23 cellular contexts compared by ENCODE assay signal in genomic region chr6:109521100-109521499, GRCh38. TPM values are rescaled to one million over a fixed set of nuclear protein-coding genes. Genes with fewer than 3 reads are reported as not detected.
DNase-seq lines count a peak whose midpoint lies in the region; ATAC-seq and TF ChIP-seq lines count a peak whose summit lies in the region.
"Had no signal": no experiment of that assay in that cellular context is flagged by ENCODE, and none has a peak within 500 bp of the region (broad histone marks: within the 10 kb centered on the region; RNA-seq: fewer than 3 reads in every experiment).

No MANE protein-coding gene starts in this region.

- H3K36me3 Mint-ChIP-seq in CD14-positive monocyte: peaks cover 0 to 5% of the 10 kb centered on the region in 2 donors
- peaks cover 3% of the 10 kb centered on the region for H3K36me3 Mint-ChIP-seq in activated CD4-positive, alpha-beta T cell treated with anti-CD3 and anti-CD28 coated beads, Interleukin-2, amount 10 ng/mL, durations not matched to agents 7 days and 5 days (ENCODE audit: low read depth)

- POLR2A ChIA-PET in activated CD4-positive, alpha-beta T cell treated with anti-CD3 and anti-CD28 coated beads, Interleukin-2, amount 10 ng/mL, durations not matched to agents 7 days and 5 days (lab: Charles Lee): no interaction called here
- POLR2A ChIA-PET in SK-N-SH (lab: Yijun Ruan, JAX): no interaction called here

- no peak overlapping the region for H3K9ac ChIP-seq in SK-N-SH
- H3K9ac ChIP-seq: GM23248 had no signal

- peak overlapping the region in 1 of 2 donors; percentile 35 for H3K4me3 Mint-ChIP-seq in CD14-positive monocyte
- H3K4me3 Mint-ChIP-seq in activated CD4-positive, alpha-beta T cell treated with anti-CD3 and anti-CD28 coated beads, Interleukin-2, amount 10 ng/mL, durations not matched to agents 7 days and 5 days: no peak overlapping the region
- H3K4me3 Mint-ChIP-seq: CD4-positive, alpha-beta memory T cell had no signal

- no peaks in the 10 kb centered on the region for H3K79me2 ChIP-seq in SK-N-SH (ENCODE audit: insufficient read depth)

- TF ChIP-seq EP300 in SK-N-SH (IDR thresholded peaks at IDR 0.05; ENCODE audit: borderline replicate concordance in 1 of 2, low read depth in 1 of 2, low read length in 1 of 2): no peak

- TF ChIP-seq RAD21 in SK-N-SH (IDR thresholded peaks at IDR 0.05; ENCODE audit: low read length): no peak

- no peak for TF ChIP-seq CTCF in CD14-positive monocyte (IDR thresholded peaks at IDR 0.05)
- no peak for TF ChIP-seq CTCF in SK-N-SH (IDR thresholded peaks at IDR 0.05)

- no peak overlapping the region for H3K4me2 ChIP-seq in SK-N-SH

- H2AFZ ChIP-seq in SK-N-SH (ENCODE audit: low read depth): no peak overlapping the region
- H2AFZ ChIP-seq: GM23248 had no signal

- peaks cover 10% of the 10 kb centered on the region; the same call in 1 of the 2 replicates for H3K9me3 ChIP-seq in SK-N-SH
- H3K9me3 ChIP-seq: BE2C, HAP-1 had no signal

- H3K36me3 ChIP-seq in SK-N-SH (replicated peaks in 1 of 2; ENCODE audit: control insufficient read depth in 1 of 2, insufficient read depth in 2 of 2, low read length in 1 of 2): no peaks in the 10 kb centered on the region
- H3K36me3 ChIP-seq: BE2C, HAP-1 had no signal

- DNase-seq in CD14-positive monocyte (ENCODE audit: low spot score): no peak
- peak; percentile 89 for DNase-seq in NOMO-1 treated with DMSO at 0.1 percent for 48 hours (lab: John Stamatoyannopoulos, UW; ENCODE audit: unreplicated experiment)
- DNase-seq in SKM-1 treated with dmso at 0.1 percent for 144 hours (lab: John Stamatoyannopoulos, UW; ENCODE audit: unreplicated experiment): peak; percentile 33
- peak; percentile 27 for DNase-seq in fibroblast of peridontal ligament (ENCODE audit: extremely low read depth)
- DNase-seq in activated CD4-positive, alpha-beta T cell treated with anti-CD3 and anti-CD28 coated beads, Interleukin-2, amount 10 ng/mL, durations not matched to agents 7 days and 5 days: no peak
- no peak for DNase-seq in SK-N-SH
- DNase-seq: 8988T; BE2C; Calu3; CD4-positive, alpha-beta memory T cell; DMS53; EL; GM23248; MM.1S; NCI-H187; NCI-H2107; NCI-H510A treated with DMSO at 0.1 percent for 48 hours; NCI-H774 had no signal

- 14% methylated on average over 2 of the region's 2 CpGs for WGBS in SK-N-SH (ENCODE audit: low lambda C conversion rate)

- CTCF ChIA-PET in activated CD4-positive, alpha-beta T cell treated with anti-CD3 and anti-CD28 coated beads, Interleukin-2, amount 10 ng/mL, durations not matched to agents 7 days and 5 days (lab: Charles Lee): no interaction called here
- CTCF ChIA-PET in SK-N-SH (lab: Yijun Ruan, JAX): no interaction called here

- H3K27me3 ChIP-seq in SK-N-SH (ENCODE audit: insufficient read depth): no peaks in the 10 kb centered on the region

- peaks cover 0 to 1% (median 1%) of the 10 kb centered on the region in 3 donors for H3K27me3 Mint-ChIP-seq in CD14-positive monocyte (ENCODE audit: low read depth in 3 of 3)
- H3K27me3 Mint-ChIP-seq in activated CD4-positive, alpha-beta T cell treated with anti-CD3 and anti-CD28 coated beads, Interleukin-2, amount 10 ng/mL, durations not matched to agents 7 days and 5 days: peaks cover 2% of the 10 kb centered on the region

- H3K27ac Mint-ChIP-seq in CD14-positive monocyte: peak overlapping the region; percentile 77 to 92 (median 89)
- H3K27ac Mint-ChIP-seq in activated CD4-positive, alpha-beta T cell treated with anti-CD3 and anti-CD28 coated beads, Interleukin-2, amount 10 ng/mL, durations not matched to agents 7 days and 5 days: no peak overlapping the region
- H3K27ac Mint-ChIP-seq: CD4-positive, alpha-beta memory T cell had no signal

- no peaks in the 10 kb centered on the region for H4K20me1 ChIP-seq in SK-N-SH (ENCODE audit: insufficient read depth)

- intact Hi-C loops in CD14-positive monocyte (cut with micrococcal nuclease): loop anchor here (5.0 to 10.0 kb wide), 2 partner anchors 39 to 254 kb away; partner anchors contain the start of gene ZBTB24 (in 1 of the 2)

- peaks cover 5 to 12% (median 7%) of the 10 kb centered on the region in 7 donors for H3K9me3 Mint-ChIP-seq in CD14-positive monocyte
- H3K9me3 Mint-ChIP-seq in activated CD4-positive, alpha-beta T cell treated with anti-CD3 and anti-CD28 coated beads, Interleukin-2, amount 10 ng/mL, durations not matched to agents 7 days and 5 days: peaks cover 10% of the 10 kb centered on the region

- H3F3A ChIP-seq in SK-N-SH (replicated peaks; ENCODE audit: insufficient read depth): no peaks in the 10 kb centered on the region

- no peak for ATAC-seq in HG03442 (IDR thresholded peaks at IDR 0.05; ENCODE audit: unreplicated experiment)
- no peak for ATAC-seq in GM19455 (IDR thresholded peaks at IDR 0.05; ENCODE audit: unreplicated experiment)
- ATAC-seq: GM12878, Panc1 had no signal

- H3K27ac ChIP-seq in SK-N-SH (ENCODE audit: low read depth in 2 of 2, low read length in 1 of 2): no peak overlapping the region
- H3K27ac ChIP-seq: GM23248 had no signal

- H3K4me1 Mint-ChIP-seq in CD14-positive monocyte: peaks cover 30% of the 10 kb centered on the region
- H3K4me1 Mint-ChIP-seq in activated CD4-positive, alpha-beta T cell treated with anti-CD3 and anti-CD28 coated beads, Interleukin-2, amount 10 ng/mL, durations not matched to agents 7 days and 5 days: peaks cover 16% of the 10 kb centered on the region

- peaks cover 0 to 5% of the 10 kb centered on the region in 2 experiments; a peak in 1 of 4 replicates for H3K4me1 ChIP-seq in SK-N-SH (ENCODE audit: control insufficient read depth in 1 of 2, insufficient read depth in 2 of 2, low read depth in 1 of 2, low read length in 1 of 2)
- H3K4me1 ChIP-seq: BE2C, HAP-1 had no signal

- H3K9me2 ChIP-seq in SK-N-SH: no peaks in the 10 kb centered on the region

- no peak overlapping the region for H3K4me3 ChIP-seq in SK-N-SH (ENCODE audit: low read depth in 2 of 2, low read length in 1 of 2)
- H3K4me3 ChIP-seq: GM12878, GM23248, HAP-1 had no signal

TF ChIP-seq in SK-N-SH, 30 proteins besides CTCF, POLR2A, EP300 and RAD21:
- TF ChIP-seq FOXM1 (IDR thresholded peaks at IDR 0.05; ENCODE audit: low read depth) (no peak), MEF2A (IDR thresholded peaks at IDR 0.05; ENCODE audit: borderline replicate concordance, low read depth) (no peak), SIN3A (IDR thresholded peaks at IDR 0.05; ENCODE audit: borderline replicate concordance, low read depth, low read length) (no peak), SMC3 (IDR thresholded peaks at IDR 0.05; ENCODE audit: low read depth, low read length) (no peak), EZH2phosphoT487 (IDR thresholded peaks at IDR 0.05; ENCODE audit: borderline replicate concordance, low read depth) (no peak), GATA2 (CRISPR knock-in tag; IDR thresholded peaks at IDR 0.05) (no peak), FOXJ3 (CRISPR knock-in tag; IDR thresholded peaks at IDR 0.05) (no peak), POLR2AphosphoS5 (IDR thresholded peaks at IDR 0.05; ENCODE audit: low read depth, low read length) (no peak)

RNA-seq across cellular contexts. Expression of gene ZBTB24, which starts 38.1 kb away (rescaled TPM):
- polyA plus RNA-seq in CD14-positive monocyte (1 to 10 TPM; 3.4 to 4.7 TPM), SK-N-SH (2012; rRNA removed) (1.7 and 2.1 TPM in 2 replicates)
- 10 to 100 TPM; 17.6 to 19.1 TPM for total RNA-seq in activated CD4-positive, alpha-beta T cell treated with anti-CD3 and anti-CD28 coated beads, Interleukin-2, amount 10 ng/mL, durations not matched to agents 7 days and 5 days
- 1.7 and 2.0 TPM in 2 replicates for polyA plus RNA-seq in SK-N-SH (2012; cell fraction: cytosol; rRNA removed)
- 1.7 and 2.7 TPM in 2 replicates for polyA plus RNA-seq in SK-N-SH (2012; cell fraction: nucleus; rRNA removed)

Comparison
In these comparisons a context has a peak if more than half of its experiments do, and no peak if none do; other contexts are left out.
1. DNase-seq: peak in NOMO-1 treated with DMSO at 0.1 percent for 48 hours (single experiment), SKM-1 treated with dmso at 0.1 percent for 144 hours (single experiment) and fibroblast of peridontal ligament (single experiment); none in CD14-positive monocyte (single experiment), activated CD4-positive, alpha-beta T cell treated with anti-CD3 and anti-CD28 coated beads, Interleukin-2, amount 10 ng/mL, durations not matched to agents 7 days and 5 days (single experiment) and SK-N-SH (single experiment).